ENCODE assay signal across 21 cellular contexts in genomic region chr2:46053502-46054094, GRCh38.
DNase-seq lines count a peak whose midpoint lies in the region; ATAC-seq, FAIRE-seq and TF ChIP-seq lines count a peak whose summit lies in the region.
"Had no signal": no experiment of that assay in that cellular context is flagged by ENCODE, and none has a peak within 500 bp of the region (broad histone marks: within the 10 kb centered on the region; RNA-seq: fewer than 3 reads in every experiment).

No MANE protein-coding gene starts in this region.

- FAIRE-seq in frontal cortex (lab: Jason Lieb, UNC) = no peak
- FAIRE-seq: GM12878, GM19239, HTR-8/SVneo had no signal

- H3K4me1 Mint-ChIP-seq in activated CD4-positive, alpha-beta T cell treated with anti-CD3 and anti-CD28 coated beads for 36 hours = peaks cover 11% of the 10 kb centered on the region
- peaks cover 14% of the 10 kb centered on the region for H3K4me1 Mint-ChIP-seq in CD14-positive monocyte

- POLR2A ChIA-PET in activated CD4-positive, alpha-beta T cell treated with anti-CD3 and anti-CD28 coated beads for 36 hours (lab: Charles Lee) = no interaction called here

- no peaks in the 10 kb centered on the region for H3K27me3 Mint-ChIP-seq in activated CD4-positive, alpha-beta T cell treated with anti-CD3 and anti-CD28 coated beads for 36 hours
- no peaks in the 10 kb centered on the region for H3K27me3 Mint-ChIP-seq in CD14-positive monocyte (ENCODE audit: low read depth in 3 of 3)

- no peak overlapping the region for H3K27ac Mint-ChIP-seq in activated CD4-positive, alpha-beta T cell treated with anti-CD3 and anti-CD28 coated beads for 36 hours
- peak overlapping the region; percentile 64 to 89 (median 84) for H3K27ac Mint-ChIP-seq in CD14-positive monocyte
- H3K27ac Mint-ChIP-seq: GM23338 had no signal

- intact Hi-C loops in activated CD4-positive, alpha-beta T cell treated with anti-CD3 and anti-CD28 coated beads for 36 hours (cut with DNase I, micrococcal nuclease) = no loop called here
- intact Hi-C loops in CD14-positive monocyte (cut with micrococcal nuclease) = no loop called here

- CTCF ChIA-PET in activated CD4-positive, alpha-beta T cell treated with anti-CD3 and anti-CD28 coated beads for 36 hours (lab: Charles Lee) = interaction anchor here (0.7 to 1.8 kb wide), 3 partner anchors 9 to 415 kb away, joined by 3 to 8 read pairs (median 3); no protein-coding TSS in a partner anchor

- H3K9me3 Mint-ChIP-seq in activated CD4-positive, alpha-beta T cell treated with anti-CD3 and anti-CD28 coated beads for 36 hours (ENCODE audit: low read depth) = no peaks in the 10 kb centered on the region
- peaks cover 1 to 10% (median 6%) of the 10 kb centered on the region in 7 donors for H3K9me3 Mint-ChIP-seq in CD14-positive monocyte
- H3K9me3 Mint-ChIP-seq: GM23338 had no signal

- H3K4me3 Mint-ChIP-seq in activated CD4-positive, alpha-beta T cell treated with anti-CD3 and anti-CD28 coated beads for 36 hours = no peak overlapping the region
- H3K4me3 Mint-ChIP-seq in CD14-positive monocyte = peak overlapping the region in 1 of 2 donors; percentile 73
- H3K4me3 Mint-ChIP-seq: GM23338 had no signal

- ATAC-seq in activated CD4-positive, alpha-beta T cell treated with anti-CD3 and anti-CD28 coated beads for 36 hours = peak; percentile 55
- no peak for ATAC-seq in GM19452 (IDR thresholded peaks at IDR 0.05; ENCODE audit: unreplicated experiment)
- ATAC-seq: GM12878, GM23338 had no signal

- no peak overlapping the region for H3K4me3 ChIP-seq in NB4 (ENCODE audit: low read depth, low read length)
- H3K4me3 ChIP-seq: BLaER1 treated with 17β-estradiol and CSF1 and Interleukin-3, amounts not matched to agents 10 nM and 100 nM; GM12878; GM23338; Peyer's patch had no signal

- no peaks in the 10 kb centered on the region for H3K36me3 Mint-ChIP-seq in activated CD4-positive, alpha-beta T cell treated with anti-CD3 and anti-CD28 coated beads for 36 hours (ENCODE audit: low read depth)
- H3K36me3 Mint-ChIP-seq in CD14-positive monocyte = peaks cover 19 to 28% of the 10 kb centered on the region in 2 donors

- TF ChIP-seq CTCF in CD14-positive monocyte (IDR thresholded peaks at IDR 0.05) (no peak), NB4 (IDR thresholded peaks at IDR 0.05; ENCODE audit: low read depth, low read length) (no peak)

- no peak for DNase-seq in activated CD4-positive, alpha-beta T cell treated with anti-CD3 and anti-CD28 coated beads for 36 hours
- DNase-seq in activated CD4-positive, alpha-beta T cell treated with anti-CD3 and anti-CD28 coated beads for 4 hours = no peak
- DNase-seq in CD14-positive monocyte (ENCODE audit: low spot score) (no peak), NB4 (ENCODE audit: low read depth) (peak; percentile 41), foreskin melanocyte (peak; percentile 68), DMS53 treated with DMSO at 0.1 percent for 48 hours (lab: John Stamatoyannopoulos, UW; ENCODE audit: unreplicated experiment) (no peak), frontal cortex (ENCODE audit: low spot score in 2 of 2) (no peak)
- DNase-seq: 8988T, COR-L47, DMS53, KG1, NCI-H1930, NCI-H510A, Peyer's patch, Right ventricle myocardium superior had no signal

- TF ChIP-seq POLR2A in NB4 (IDR thresholded peaks at IDR 0.05; ENCODE audit: extremely low read depth, insufficient read length) = no peak

Comparison
In these comparisons a context has a peak if more than half of its experiments do, and no peak if none do; other contexts are left out.
1. DNase-seq: peak in NB4 (single experiment) and foreskin melanocyte (single experiment); none in activated CD4-positive, alpha-beta T cell treated with anti-CD3 and anti-CD28 coated beads for 36 hours (single experiment), activated CD4-positive, alpha-beta T cell treated with anti-CD3 and anti-CD28 coated beads for 4 hours (0 of 2), CD14-positive monocyte (single experiment), DMS53 treated with DMSO at 0.1 percent for 48 hours (single experiment) and frontal cortex (0 of 2).